1 cellular context compared by ENCODE assay signal in genomic region chr1:115767403-115767802, GRCh38.
TF ChIP-seq lines count a peak whose summit lies in the region.

No MANE protein-coding gene starts in this region.

TF ChIP-seq in H1, 55 proteins besides CTCF, POLR2A, EP300 and RAD21:
- TF ChIP-seq BACH1 (IDR thresholded peaks at IDR 0.05; ENCODE audit: low read length) (no peak), BCL11A (IDR thresholded peaks at IDR 0.05; ENCODE audit: low read depth in 2 of 2, low read length in 2 of 2) (no peak), CBX8 (IDR thresholded peaks at IDR 0.05; ENCODE audit: borderline replicate concordance, low read depth, low read length) (no peak), GTF2F1 (IDR thresholded peaks at IDR 0.05; ENCODE audit: borderline replicate concordance, low read depth, low read length) (no peak), TEAD4 (IDR thresholded peaks at IDR 0.05; ENCODE audit: low read depth, low read length) (no peak), SP1 (IDR thresholded peaks at IDR 0.05; ENCODE audit: low read depth, low read length) (no peak), CEBPB (IDR thresholded peaks at IDR 0.05; ENCODE audit: low read depth, low read length) (no peak)
